ENCODE assay signal across 11 cellular contexts in genomic region chr17:32523827-32524552, GRCh38. TPM values are rescaled to one million over a fixed set of nuclear protein-coding genes. Genes with fewer than 3 reads are reported as not detected.
DNase-seq lines count a peak whose midpoint lies in the region; ATAC-seq and TF ChIP-seq lines count a peak whose summit lies in the region.
"Had no signal": no experiment of that assay in that cellular context is flagged by ENCODE, and none has a peak within 500 bp of the region (broad histone marks: within the 10 kb centered on the region; RNA-seq: fewer than 3 reads in every experiment).

No MANE protein-coding gene starts in this region.

- H3K27me3 Mint-ChIP-seq in CD8-positive, alpha-beta T cell (ENCODE audit: low read depth), result no peaks in the 10 kb centered on the region
- H3K27me3 Mint-ChIP-seq in activated T-helper 1 cell treated with anti-CD3 and anti-CD28 coated beads, Interleukin-12 subunit alpha, Interleukin-12 subunit beta, Interleukin-2, Interleukin-4 antibody, amounts not matched to agents 30 ng/mL and 10 ng/mL and 1 ng/mL, durations not matched to agents 14 hours and 24 hours and 36 hours (ENCODE audit: insufficient read depth), result peaks cover 20% of the 10 kb centered on the region
- no peaks in the 10 kb centered on the region for H3K27me3 Mint-ChIP-seq in mesothelial cell of epicardium (ENCODE audit: low read depth)

- 88 to 89% (median 88%) methylated on average over 12 of the region's 12 CpGs for WGBS in ovary, 3 donors

- no peak overlapping the region for H3K27ac ChIP-seq in CD8-positive, alpha-beta T cell (ENCODE audit: low read depth, low read length)
- no peak overlapping the region for H3K27ac ChIP-seq in ovary
- H3K27ac ChIP-seq in RWPE1, result no peak overlapping the region
- H3K27ac ChIP-seq: suprapubic skin had no signal

- H3K4me1 Mint-ChIP-seq in CD8-positive, alpha-beta T cell (ENCODE audit: low read depth), result peaks cover 49% of the 10 kb centered on the region
- H3K4me1 Mint-ChIP-seq in activated T-helper 1 cell treated with anti-CD3 and anti-CD28 coated beads, Interleukin-12 subunit alpha, Interleukin-12 subunit beta, Interleukin-2, Interleukin-4 antibody, amounts not matched to agents 30 ng/mL and 10 ng/mL and 1 ng/mL, durations not matched to agents 14 hours and 24 hours and 36 hours (ENCODE audit: low read depth), result peaks cover 77% of the 10 kb centered on the region
- H3K4me1 Mint-ChIP-seq in mesothelial cell of epicardium, result peaks cover 29% of the 10 kb centered on the region

- no peak for DNase-seq in CD8-positive, alpha-beta T cell
- DNase-seq in activated T-helper 1 cell treated with anti-CD3 and anti-CD28 coated beads, Interleukin-12 subunit alpha, Interleukin-12 subunit beta, Interleukin-2, Interleukin-4 antibody, amounts not matched to agents 30 ng/mL and 10 ng/mL and 1 ng/mL, durations not matched to agents 14 hours and 24 hours and 36 hours (ENCODE audit: low spot score), result peak; percentile 19
- DNase-seq in ovary (no peak), RWPE1 (ENCODE audit: low spot score) (no peak), NCI-H1417 (lab: John Stamatoyannopoulos, UW) (no peak), mesothelial cell of epicardium (ENCODE audit: low spot score in 2 of 2, unreplicated experiment in 2 of 2) (no peak)
- DNase-seq: endodermal cell, NCI-H446 had no signal

- H3K36me3 ChIP-seq in CD8-positive, alpha-beta T cell (ENCODE audit: insufficient read depth, low read length), result no peaks in the 10 kb centered on the region
- no peaks in the 10 kb centered on the region for H3K36me3 ChIP-seq in ovary
- H3K36me3 ChIP-seq: suprapubic skin had no signal

- POLR2A ChIA-PET in CD8-positive, alpha-beta T cell (lab: Charles Lee), result interaction anchor here (0.8 to 2.7 kb wide), 4 partner anchors 21 to 135 kb away, joined by 3 to 9 read pairs (median 4); partner anchors contain the start of gene CDK5R1
- POLR2A ChIA-PET in RWPE1 (lab: Yijun Ruan, JAX; ENCODE audit: low non-redundant PET), result no interaction called here

- TF ChIP-seq CTCF in CD8-positive, alpha-beta T cell (IDR thresholded peaks at IDR 0.05), result no peak
- TF ChIP-seq CTCF in ovary (IDR thresholded peaks at IDR 0.05), result no peak
- no peak for TF ChIP-seq CTCF in RWPE1 (conservative IDR thresholded peaks at IDR 0.05; ENCODE audit: low read depth)
- no peak for TF ChIP-seq CTCF in mesothelial cell of epicardium (IDR thresholded peaks at IDR 0.05; ENCODE audit: unreplicated experiment)

- no peaks in the 10 kb centered on the region for H3K27me3 ChIP-seq in CD8-positive, alpha-beta T cell (ENCODE audit: insufficient read depth, low read length)
- H3K27me3 ChIP-seq in ovary, result no peaks in the 10 kb centered on the region
- H3K27me3 ChIP-seq: suprapubic skin had no signal

- CTCF ChIA-PET in CD8-positive, alpha-beta T cell (lab: Charles Lee), result interaction anchor here (0.7 to 3.1 kb wide), 10 partner anchors 10 to 85 kb away, joined by 3 to 16 read pairs (median 3); no protein-coding TSS in a partner anchor
- CTCF ChIA-PET in RWPE1 (lab: Yijun Ruan, JAX), result no interaction called here

- peak overlapping the region; percentile 55 for H3K4me3 Mint-ChIP-seq in CD8-positive, alpha-beta T cell
- peak overlapping the region; percentile 74 for H3K4me3 Mint-ChIP-seq in activated T-helper 1 cell treated with anti-CD3 and anti-CD28 coated beads, Interleukin-12 subunit alpha, Interleukin-12 subunit beta, Interleukin-2, Interleukin-4 antibody, amounts not matched to agents 30 ng/mL and 10 ng/mL and 1 ng/mL, durations not matched to agents 14 hours and 24 hours and 36 hours
- no peak overlapping the region for H3K4me3 Mint-ChIP-seq in mesothelial cell of epicardium
- H3K4me3 Mint-ChIP-seq: endodermal cell had no signal

- no peaks in the 10 kb centered on the region for H3K36me3 Mint-ChIP-seq in CD8-positive, alpha-beta T cell
- H3K36me3 Mint-ChIP-seq in activated T-helper 1 cell treated with anti-CD3 and anti-CD28 coated beads, Interleukin-12 subunit alpha, Interleukin-12 subunit beta, Interleukin-2, Interleukin-4 antibody, amounts not matched to agents 30 ng/mL and 10 ng/mL and 1 ng/mL, durations not matched to agents 14 hours and 24 hours and 36 hours (ENCODE audit: low read depth), result peaks cover 1% of the 10 kb centered on the region
- H3K36me3 Mint-ChIP-seq in mesothelial cell of epicardium, result peaks cover 6% of the 10 kb centered on the region

- no peaks in the 10 kb centered on the region for H3K9me3 Mint-ChIP-seq in CD8-positive, alpha-beta T cell
- H3K9me3 Mint-ChIP-seq in activated T-helper 1 cell treated with anti-CD3 and anti-CD28 coated beads, Interleukin-12 subunit alpha, Interleukin-12 subunit beta, Interleukin-2, Interleukin-4 antibody, amounts not matched to agents 30 ng/mL and 10 ng/mL and 1 ng/mL, durations not matched to agents 14 hours and 24 hours and 36 hours, result no peaks in the 10 kb centered on the region
- H3K9me3 Mint-ChIP-seq in mesothelial cell of epicardium, result no peaks in the 10 kb centered on the region
- H3K9me3 Mint-ChIP-seq: endodermal cell had no signal

- H3K27ac Mint-ChIP-seq in CD8-positive, alpha-beta T cell, result no peak overlapping the region
- H3K27ac Mint-ChIP-seq in activated T-helper 1 cell treated with anti-CD3 and anti-CD28 coated beads, Interleukin-12 subunit alpha, Interleukin-12 subunit beta, Interleukin-2, Interleukin-4 antibody, amounts not matched to agents 30 ng/mL and 10 ng/mL and 1 ng/mL, durations not matched to agents 14 hours and 24 hours and 36 hours, result peak overlapping the region; percentile 92
- no peak overlapping the region for H3K27ac Mint-ChIP-seq in mesothelial cell of epicardium

- no peaks in the 10 kb centered on the region for H3K9me3 ChIP-seq in CD8-positive, alpha-beta T cell (ENCODE audit: low read length)
- H3K9me3 ChIP-seq in ovary, result no peaks in the 10 kb centered on the region
- H3K9me3 ChIP-seq: suprapubic skin had no signal

- no peak for TF ChIP-seq EP300 in ovary (IDR thresholded peaks at IDR 0.05)

- no peak for ATAC-seq in CD8-positive, alpha-beta T cell
- ATAC-seq in HG03066 (IDR thresholded peaks at IDR 0.05; ENCODE audit: low read depth, unreplicated experiment), result peak; percentile 49

- intact Hi-C loops in CD8-positive, alpha-beta T cell (cut with DNase I, micrococcal nuclease), result no loop called here
- intact Hi-C loops in activated T-helper 1 cell treated with anti-CD3 and anti-CD28 coated beads, Interleukin-12 subunit alpha, Interleukin-12 subunit beta, Interleukin-2, Interleukin-4 antibody, amounts not matched to agents 30 ng/mL and 10 ng/mL and 1 ng/mL, durations not matched to agents 14 hours and 24 hours and 36 hours (cut with micrococcal nuclease), result loop anchor here (1.0 to 10.0 kb wide), 9 partner anchors 21 to 1853 kb away; partner anchors contain the start of genes MYO1D and PSMD11
- intact Hi-C loops in ovary (cut with DNase I), result no loop called here

- TF ChIP-seq POLR2A in GM18951 (IDR thresholded peaks at IDR 0.05; ENCODE audit: extremely low read depth, insufficient read depth, insufficient read length) (peak; percentile 19), ovary (IDR thresholded peaks at IDR 0.05) (no peak)

- H3K4me1 ChIP-seq in CD8-positive, alpha-beta T cell (ENCODE audit: insufficient read depth, low read length), result peaks cover 45% of the 10 kb centered on the region
- H3K4me1 ChIP-seq in ovary (ENCODE audit: insufficient read depth), result no peaks in the 10 kb centered on the region

- in situ Hi-C loops in GM18951 (cut with MboI; ENCODE audit: low sequenced_read_pairs, unreplicated experiment), result loop anchor here (10.0 kb wide), 1 partner anchor 81 kb away; no protein-coding TSS in a partner anchor

- H3K4me3 ChIP-seq in CD8-positive, alpha-beta T cell (ENCODE audit: low read depth, low read length), result no peak overlapping the region
- no peak overlapping the region for H3K4me3 ChIP-seq in ovary
- H3K4me3 ChIP-seq: suprapubic skin had no signal

RNA-seq across cellular contexts. Expression of gene CDK5R1, which starts 37.2 kb away (rescaled TPM):
- 1 to 10 TPM; 5.6 to 5.9 TPM for total RNA-seq in CD8-positive, alpha-beta T cell
- total RNA-seq in activated T-helper 1 cell treated with anti-CD3 and anti-CD28 coated beads, Interleukin-12 subunit alpha, Interleukin-12 subunit beta, Interleukin-2, Interleukin-4 antibody, amounts not matched to agents 30 ng/mL and 10 ng/mL and 1 ng/mL, durations not matched to agents 14 hours and 24 hours and 36 hours, result 6.1 and 7.1 TPM in 2 replicates
- 1 to 10 TPM in 6 of 7 donors, under 1 TPM in 1; 0.69 to 4.1 (median 2.1) TPM for total RNA-seq in ovary
- polyA plus RNA-seq in ovary, result 1 to 10 TPM; 1.3 to 1.8 TPM
- 4.5 to 4.8 TPM (median 4.6 TPM) in 3 replicates for total RNA-seq in mesothelial cell of epicardium
